Comparison of ENCODE assay signal across 8 cellular contexts in the genomic region with DNA sequence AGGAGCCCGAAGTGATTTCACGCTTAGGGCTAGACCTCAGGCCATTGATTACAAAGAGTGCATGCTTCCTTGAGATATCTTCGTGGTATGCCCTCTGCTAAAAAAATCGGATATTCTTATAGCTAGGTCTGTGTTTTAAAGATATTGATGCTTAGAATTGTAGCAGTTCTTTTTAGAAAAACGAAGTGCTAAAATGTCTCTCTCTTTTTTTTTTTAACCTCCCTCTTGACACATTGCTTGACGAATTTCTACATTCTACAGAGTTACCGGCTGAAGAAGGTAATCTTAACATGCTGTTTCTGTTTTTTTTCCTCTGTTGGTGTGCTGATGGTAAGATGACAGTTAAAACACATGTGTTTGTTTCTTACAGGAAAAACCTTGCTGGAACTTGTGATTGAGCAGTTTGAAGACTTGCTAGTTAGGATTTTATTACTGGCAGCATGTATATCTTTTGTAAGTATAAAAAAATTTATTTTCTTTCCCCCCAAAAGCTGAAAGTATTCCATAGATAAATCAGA. TPM values are rescaled to one million over a fixed set of nuclear protein-coding genes. Genes with fewer than 3 reads are reported as not detected.
DNase-seq lines count a peak whose midpoint lies in the region; ATAC-seq and TF ChIP-seq lines count a peak whose summit lies in the region.

No MANE protein-coding gene starts in this region.

- H3K36me3 Mint-ChIP-seq in CD4-positive, alpha-beta T cell (ENCODE audit: low read depth) = peaks cover 56% of the 10 kb centered on the region
- H3K36me3 Mint-ChIP-seq in natural killer cell = no peaks in the 10 kb centered on the region

- H3K9me3 Mint-ChIP-seq in CD4-positive, alpha-beta T cell = no peaks in the 10 kb centered on the region
- no peaks in the 10 kb centered on the region for H3K9me3 Mint-ChIP-seq in natural killer cell

- POLR2A ChIA-PET in CD4-positive, alpha-beta T cell (lab: Charles Lee) = interaction anchor here (1.0 to 1.4 kb wide), 4 partner anchors 10 to 186 kb away, joined by 3 to 6 read pairs (median 4); a partner anchor contains a TSS

- H3K4me1 ChIP-seq in HUES64 (ENCODE audit: insufficient read depth, low read length) = peaks cover 41% of the 10 kb centered on the region

- peak overlapping the region; percentile 94 for H3K4me3 Mint-ChIP-seq in CD4-positive, alpha-beta T cell
- peak overlapping the region; percentile 83 for H3K4me3 Mint-ChIP-seq in natural killer cell

- TF ChIP-seq CTCF in CD4-positive, alpha-beta T cell (IDR thresholded peaks at IDR 0.05) = no peak
- TF ChIP-seq CTCF in natural killer cell (IDR thresholded peaks at IDR 0.05) = no peak

- no peak for ATAC-seq in CD4-positive, alpha-beta T cell (ENCODE audit: poor library complexity)
- no peak for ATAC-seq in natural killer cell
- no peak for ATAC-seq in GM19351 (IDR thresholded peaks at IDR 0.05; ENCODE audit: unreplicated experiment)

- H3K27ac ChIP-seq in CD4-positive, alpha-beta T cell (ENCODE audit: low read depth, low read length) = peak overlapping the region; percentile 65
- H3K27ac ChIP-seq in HUES64 (ENCODE audit: low read depth, low read length) = peak overlapping the region; percentile 98
- peak overlapping the region; percentile 70 for H3K27ac ChIP-seq in caudate nucleus (ENCODE audit: low read depth, low read length)

- H3K9ac ChIP-seq in HUES64 (ENCODE audit: low read depth, low read length) = peak overlapping the region; percentile 100

- H3K9me3 ChIP-seq in CD4-positive, alpha-beta T cell (ENCODE audit: control insufficient read depth, low read length) = no peaks in the 10 kb centered on the region
- no peaks in the 10 kb centered on the region for H3K9me3 ChIP-seq in HUES64 (ENCODE audit: insufficient read depth, low read depth, low read length)

- no peaks in the 10 kb centered on the region for H3K27me3 ChIP-seq in CD4-positive, alpha-beta T cell (ENCODE audit: control insufficient read depth, insufficient read depth, low read length)
- no peaks in the 10 kb centered on the region for H3K27me3 ChIP-seq in HUES64 (ENCODE audit: insufficient read depth, low read length)

- H3K27me3 Mint-ChIP-seq in CD4-positive, alpha-beta T cell = no peaks in the 10 kb centered on the region
- H3K27me3 Mint-ChIP-seq in natural killer cell (ENCODE audit: low read depth in 2 of 2) = no peaks in the 10 kb centered on the region

- WGBS in HUES64 = 1% methylated on average over 7 of the region's 7 CpGs

- H3K4me1 Mint-ChIP-seq in CD4-positive, alpha-beta T cell (ENCODE audit: low read depth) = peaks cover 59% of the 10 kb centered on the region
- H3K4me1 Mint-ChIP-seq in natural killer cell = peaks cover 44 to 53% of the 10 kb centered on the region in 2 donors

- DNase-seq in CD4-positive, alpha-beta T cell = no peak
- DNase-seq in caudate nucleus (lab: John Stamatoyannopoulos, UW) (no peak), natural killer cell (no peak), DMS79 treated with DMSO at 0.1 percent for 48 hours (lab: John Stamatoyannopoulos, UW) (no peak), activated gamma-delta T cell (lab: John Stamatoyannopoulos, UW) (no peak), NCI-H226 (no peak)

- CTCF ChIA-PET in CD4-positive, alpha-beta T cell (lab: Charles Lee) = no interaction called here

- intact Hi-C loops in CD4-positive, alpha-beta T cell (cut with DNase I, micrococcal nuclease) = loop anchor here (5.0 to 10.0 kb wide), 9 partner anchors 120 to 708 kb away; a partner anchor contains a TSS
- intact Hi-C loops in natural killer cell (cut with micrococcal nuclease) = loop anchor here (5.0 kb wide), 1 partner anchor 220 kb away; a partner anchor contains a TSS

- H3K27ac Mint-ChIP-seq in CD4-positive, alpha-beta T cell = peak overlapping the region; percentile 91
- peak overlapping the region; percentile 79 to 90 for H3K27ac Mint-ChIP-seq in natural killer cell

- peaks cover 47% of the 10 kb centered on the region for H3K36me3 ChIP-seq in HUES64 (ENCODE audit: insufficient read depth, low read length)

- H3K4me3 ChIP-seq in HUES64 (ENCODE audit: low read length) = peak overlapping the region; percentile 86

RNA-seq across cellular contexts. Expression of a gene that starts 1.4 kb away (rescaled TPM):
- total RNA-seq in CD4-positive, alpha-beta T cell = 100 to 1,000 TPM; 113 to 117 TPM
- polyA plus RNA-seq in HUES64 (2013, experiment 1 of 2) = 139 TPM
- 138 TPM for polyA plus RNA-seq in HUES64 (2013, experiment 2 of 2)
- 100 to 1,000 TPM; 118 to 140 (median 123) TPM for total RNA-seq in natural killer cell
